In the genomic region with DNA sequence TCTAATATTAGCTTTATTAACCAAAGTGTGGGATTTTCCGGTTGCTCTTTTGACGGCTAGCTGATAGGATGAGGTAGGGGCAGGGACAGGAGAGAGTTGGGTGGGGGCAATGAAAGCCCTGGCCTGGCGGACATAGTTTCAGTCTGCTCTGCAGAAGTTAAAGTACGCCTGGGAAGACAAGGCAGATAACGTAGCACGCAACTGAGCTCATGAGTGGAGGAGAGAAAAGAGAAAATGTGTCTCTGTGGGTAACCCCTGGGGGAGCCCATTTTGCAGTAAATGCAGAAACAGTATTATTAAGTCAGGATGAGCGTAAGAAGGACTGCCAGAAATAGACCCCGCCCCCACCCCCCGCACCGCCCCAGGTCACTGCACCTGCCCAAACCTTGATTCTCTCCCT, we compare ENCODE assay signal across 2 cellular contexts.
TF ChIP-seq lines count a peak whose summit lies in the region.

No MANE protein-coding gene starts in this region.

TF ChIP-seq in liver, 16 proteins besides CTCF, POLR2A, EP300 and RAD21 (continued from another document):
- no peak for TF ChIP-seq EGR1 (IDR thresholded peaks at IDR 0.05; ENCODE audit: low read depth in 2 of 2)

TF ChIP-seq in HepG2, 621 proteins besides CTCF, POLR2A, EP300 and RAD21 (continued from another document):
- TF ChIP-seq ZNF646 (CRISPR knock-in tag; IDR thresholded peaks at IDR 0.05) (no peak), CCAR2 (optimal IDR thresholded peaks at IDR 0.05; ENCODE audit: low read depth, low read length) (no peak), ZNF10 (CRISPR knock-in tag; IDR thresholded peaks at IDR 0.05; ENCODE audit: borderline replicate concordance, low read depth) (no peak), ZBTB26 (CRISPR knock-in tag; IDR thresholded peaks at IDR 0.05; ENCODE audit: borderline replicate concordance) (no peak), GFI1 (CRISPR knock-in tag; IDR thresholded peaks at IDR 0.05; ENCODE audit: borderline replicate concordance) (no peak), ZFP41 (CRISPR knock-in tag; IDR thresholded peaks at IDR 0.05; ENCODE audit: borderline replicate concordance) (no peak), ZNF468 (CRISPR knock-in tag; IDR thresholded peaks at IDR 0.05) (no peak), ZBTB38 (CRISPR knock-in tag; IDR thresholded peaks at IDR 0.05) (no peak), REXO4 (CRISPR knock-in tag; IDR thresholded peaks at IDR 0.05; ENCODE audit: borderline replicate concordance) (no peak), DRAP1 (CRISPR knock-in tag; IDR thresholded peaks at IDR 0.05) (no peak), NCOA5 (CRISPR knock-in tag; IDR thresholded peaks at IDR 0.05) (no peak), BCL6 (CRISPR knock-in tag; IDR thresholded peaks at IDR 0.05) (no peak)
- TF ChIP-seq, protein P1, sequence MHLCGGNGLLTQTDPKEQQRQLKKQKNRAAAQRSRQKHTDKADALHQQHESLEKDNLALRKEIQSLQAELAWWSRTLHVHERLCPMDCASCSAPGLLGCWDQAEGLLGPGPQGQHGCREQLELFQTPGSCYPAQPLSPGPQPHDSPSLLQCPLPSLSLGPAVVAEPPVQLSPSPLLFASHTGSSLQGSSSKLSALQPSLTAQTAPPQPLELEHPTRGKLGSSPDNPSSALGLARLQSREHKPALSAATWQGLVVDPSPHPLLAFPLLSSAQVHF (CRISPR knock-in tag; IDR thresholded peaks at IDR 0.05), result no peak
- TF ChIP-seq, protein P2, sequence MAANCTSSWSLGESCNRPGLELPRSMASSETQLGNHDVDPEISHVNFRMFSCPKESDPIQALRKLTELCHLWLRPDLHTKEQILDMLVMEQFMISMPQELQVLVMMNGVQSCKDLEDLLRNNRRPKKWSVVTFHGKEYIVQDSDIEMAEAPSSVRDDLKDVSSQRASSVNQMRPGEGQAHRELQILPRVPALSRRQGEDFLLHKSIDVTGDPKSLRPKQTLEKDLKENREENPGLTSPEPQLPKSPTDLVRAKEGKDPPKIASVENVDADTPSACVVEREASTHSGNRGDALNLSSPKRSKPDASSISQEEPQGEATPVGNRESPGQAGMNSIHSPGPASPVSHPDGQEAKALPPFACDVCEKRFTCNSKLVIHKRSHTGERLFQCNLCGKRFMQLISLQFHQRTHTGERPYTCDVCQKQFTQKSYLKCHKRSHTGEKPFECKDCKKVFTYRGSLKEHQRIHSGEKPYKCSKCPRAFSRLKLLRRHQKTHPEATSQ (CRISPR knock-in tag; IDR thresholded peaks at IDR 0.05; ENCODE audit: borderline replicate concordance), result no peak
- TF ChIP-seq, protein P3, sequence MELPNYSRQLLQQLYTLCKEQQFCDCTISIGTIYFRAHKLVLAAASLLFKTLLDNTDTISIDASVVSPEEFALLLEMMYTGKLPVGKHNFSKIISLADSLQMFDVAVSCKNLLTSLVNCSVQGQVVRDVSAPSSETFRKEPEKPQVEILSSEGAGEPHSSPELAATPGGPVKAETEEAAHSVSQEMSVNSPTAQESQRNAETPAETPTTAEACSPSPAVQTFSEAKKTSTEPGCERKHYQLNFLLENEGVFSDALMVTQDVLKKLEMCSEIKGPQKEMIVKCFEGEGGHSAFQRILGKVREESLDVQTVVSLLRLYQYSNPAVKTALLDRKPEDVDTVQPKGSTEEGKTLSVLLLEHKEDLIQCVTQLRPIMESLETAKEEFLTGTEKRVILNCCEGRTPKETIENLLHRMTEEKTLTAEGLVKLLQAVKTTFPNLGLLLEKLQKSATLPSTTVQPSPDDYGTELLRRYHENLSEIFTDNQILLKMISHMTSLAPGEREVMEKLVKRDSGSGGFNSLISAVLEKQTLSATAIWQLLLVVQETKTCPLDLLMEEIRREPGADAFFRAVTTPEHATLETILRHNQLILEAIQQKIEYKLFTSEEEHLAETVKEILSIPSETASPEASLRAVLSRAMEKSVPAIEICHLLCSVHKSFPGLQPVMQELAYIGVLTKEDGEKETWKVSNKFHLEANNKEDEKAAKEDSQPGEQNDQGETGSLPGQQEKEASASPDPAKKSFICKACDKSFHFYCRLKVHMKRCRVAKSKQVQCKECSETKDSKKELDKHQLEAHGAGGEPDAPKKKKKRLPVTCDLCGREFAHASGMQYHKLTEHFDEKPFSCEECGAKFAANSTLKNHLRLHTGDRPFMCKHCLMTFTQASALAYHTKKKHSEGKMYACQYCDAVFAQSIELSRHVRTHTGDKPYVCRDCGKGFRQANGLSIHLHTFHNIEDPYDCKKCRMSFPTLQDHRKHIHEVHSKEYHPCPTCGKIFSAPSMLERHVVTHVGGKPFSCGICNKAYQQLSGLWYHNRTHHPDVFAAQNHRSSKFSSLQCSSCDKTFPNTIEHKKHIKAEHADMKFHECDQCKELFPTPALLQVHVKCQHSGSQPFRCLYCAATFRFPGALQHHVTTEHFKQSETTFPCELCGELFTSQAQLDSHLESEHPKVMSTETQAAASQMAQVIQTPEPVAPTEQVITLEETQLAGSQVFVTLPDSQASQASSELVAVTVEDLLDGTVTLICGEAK (IDR thresholded peaks at IDR 0.05), result no peak
- TF ChIP-seq, protein P3 (CRISPR knock-in tag; IDR thresholded peaks at IDR 0.05), result no peak
